Comparison of ENCODE assay signal across 2 cellular contexts in the genomic region with DNA sequence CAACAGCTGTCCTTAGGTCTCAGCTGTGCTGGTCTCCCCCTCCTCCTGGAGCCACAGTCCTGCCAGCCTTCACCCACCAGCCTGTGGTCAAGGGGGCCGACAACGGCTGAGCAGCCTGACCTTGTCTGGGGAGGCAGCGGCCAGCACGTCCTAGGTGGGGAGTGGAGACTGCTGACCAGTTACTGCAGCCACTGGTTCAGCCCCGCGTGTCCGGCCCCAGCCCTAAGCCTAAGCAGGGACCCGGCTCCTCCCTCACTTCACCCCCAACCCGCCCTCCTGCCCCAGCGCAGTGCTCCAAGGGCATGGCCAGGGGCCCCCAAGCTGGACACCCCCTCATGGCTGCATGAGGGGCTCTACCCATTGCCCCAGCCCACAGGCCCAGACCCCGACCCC.
TF ChIP-seq lines count a peak whose summit lies in the region.

No MANE protein-coding gene starts in this region.

TF ChIP-seq in HCT116, 20 proteins besides CTCF, POLR2A, EP300 and RAD21:
- TF ChIP-seq, protein P1, sequence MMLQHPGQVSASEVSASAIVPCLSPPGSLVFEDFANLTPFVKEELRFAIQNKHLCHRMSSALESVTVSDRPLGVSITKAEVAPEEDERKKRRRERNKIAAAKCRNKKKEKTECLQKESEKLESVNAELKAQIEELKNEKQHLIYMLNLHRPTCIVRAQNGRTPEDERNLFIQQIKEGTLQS (IDR thresholded peaks at IDR 0.05): no peak
- TF ChIP-seq YY1 (IDR thresholded peaks at IDR 0.05; ENCODE audit: extremely low read depth, insufficient replicate concordance, low read depth, low read length) (no peak), ZFX (IDR thresholded peaks at IDR 0.05) (no peak), POLR2AphosphoS5 (IDR thresholded peaks at IDR 0.05; ENCODE audit: low read depth, low read length) (no peak), SP1 (IDR thresholded peaks at IDR 0.05; ENCODE audit: low read depth) (no peak), CEBPB (IDR thresholded peaks at IDR 0.05; ENCODE audit: low read depth) (no peak), EZH2 (IDR thresholded peaks at IDR 0.05) (no peak), SIN3A (IDR thresholded peaks at IDR 0.05; ENCODE audit: low read depth) (no peak), ZNF274 (IDR thresholded peaks at IDR 0.05; ENCODE audit: low read depth, low read length) (no peak), CBX3 (IDR thresholded peaks at IDR 0.05; ENCODE audit: low read depth) (no peak), EGR1 (IDR thresholded peaks at IDR 0.05; ENCODE audit: low read depth) (no peak), JUND (IDR thresholded peaks at IDR 0.05) (no peak), FOSL1 (IDR thresholded peaks at IDR 0.05; ENCODE audit: low read depth) (no peak), ELF1 (IDR thresholded peaks at IDR 0.05; ENCODE audit: borderline replicate concordance, low read depth) (no peak), SRF (IDR thresholded peaks at IDR 0.05; ENCODE audit: low read depth) (no peak)
- TF ChIP-seq, protein P2, sequence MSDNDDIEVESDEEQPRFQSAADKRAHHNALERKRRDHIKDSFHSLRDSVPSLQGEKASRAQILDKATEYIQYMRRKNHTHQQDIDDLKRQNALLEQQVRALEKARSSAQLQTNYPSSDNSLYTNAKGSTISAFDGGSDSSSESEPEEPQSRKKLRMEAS (IDR thresholded peaks at IDR 0.05): no peak
- TF ChIP-seq, protein P3, sequence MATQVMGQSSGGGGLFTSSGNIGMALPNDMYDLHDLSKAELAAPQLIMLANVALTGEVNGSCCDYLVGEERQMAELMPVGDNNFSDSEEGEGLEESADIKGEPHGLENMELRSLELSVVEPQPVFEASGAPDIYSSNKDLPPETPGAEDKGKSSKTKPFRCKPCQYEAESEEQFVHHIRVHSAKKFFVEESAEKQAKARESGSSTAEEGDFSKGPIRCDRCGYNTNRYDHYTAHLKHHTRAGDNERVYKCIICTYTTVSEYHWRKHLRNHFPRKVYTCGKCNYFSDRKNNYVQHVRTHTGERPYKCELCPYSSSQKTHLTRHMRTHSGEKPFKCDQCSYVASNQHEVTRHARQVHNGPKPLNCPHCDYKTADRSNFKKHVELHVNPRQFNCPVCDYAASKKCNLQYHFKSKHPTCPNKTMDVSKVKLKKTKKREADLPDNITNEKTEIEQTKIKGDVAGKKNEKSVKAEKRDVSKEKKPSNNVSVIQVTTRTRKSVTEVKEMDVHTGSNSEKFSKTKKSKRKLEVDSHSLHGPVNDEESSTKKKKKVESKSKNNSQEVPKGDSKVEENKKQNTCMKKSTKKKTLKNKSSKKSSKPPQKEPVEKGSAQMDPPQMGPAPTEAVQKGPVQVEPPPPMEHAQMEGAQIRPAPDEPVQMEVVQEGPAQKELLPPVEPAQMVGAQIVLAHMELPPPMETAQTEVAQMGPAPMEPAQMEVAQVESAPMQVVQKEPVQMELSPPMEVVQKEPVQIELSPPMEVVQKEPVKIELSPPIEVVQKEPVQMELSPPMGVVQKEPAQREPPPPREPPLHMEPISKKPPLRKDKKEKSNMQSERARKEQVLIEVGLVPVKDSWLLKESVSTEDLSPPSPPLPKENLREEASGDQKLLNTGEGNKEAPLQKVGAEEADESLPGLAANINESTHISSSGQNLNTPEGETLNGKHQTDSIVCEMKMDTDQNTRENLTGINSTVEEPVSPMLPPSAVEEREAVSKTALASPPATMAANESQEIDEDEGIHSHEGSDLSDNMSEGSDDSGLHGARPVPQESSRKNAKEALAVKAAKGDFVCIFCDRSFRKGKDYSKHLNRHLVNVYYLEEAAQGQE (IDR thresholded peaks at IDR 0.05; ENCODE audit: low read depth): no peak
- TF ChIP-seq, protein P4, sequence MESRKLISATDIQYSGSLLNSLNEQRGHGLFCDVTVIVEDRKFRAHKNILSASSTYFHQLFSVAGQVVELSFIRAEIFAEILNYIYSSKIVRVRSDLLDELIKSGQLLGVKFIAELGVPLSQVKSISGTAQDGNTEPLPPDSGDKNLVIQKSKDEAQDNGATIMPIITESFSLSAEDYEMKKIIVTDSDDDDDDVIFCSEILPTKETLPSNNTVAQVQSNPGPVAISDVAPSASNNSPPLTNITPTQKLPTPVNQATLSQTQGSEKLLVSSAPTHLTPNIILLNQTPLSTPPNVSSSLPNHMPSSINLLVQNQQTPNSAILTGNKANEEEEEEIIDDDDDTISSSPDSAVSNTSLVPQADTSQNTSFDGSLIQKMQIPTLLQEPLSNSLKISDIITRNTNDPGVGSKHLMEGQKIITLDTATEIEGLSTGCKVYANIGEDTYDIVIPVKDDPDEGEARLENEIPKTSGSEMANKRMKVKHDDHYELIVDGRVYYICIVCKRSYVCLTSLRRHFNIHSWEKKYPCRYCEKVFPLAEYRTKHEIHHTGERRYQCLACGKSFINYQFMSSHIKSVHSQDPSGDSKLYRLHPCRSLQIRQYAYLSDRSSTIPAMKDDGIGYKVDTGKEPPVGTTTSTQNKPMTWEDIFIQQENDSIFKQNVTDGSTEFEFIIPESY (IDR thresholded peaks at IDR 0.05; ENCODE audit: extremely low read depth, insufficient replicate concordance, low read length): no peak

TF ChIP-seq in GM12878, 131 proteins besides CTCF, POLR2A, EP300 and RAD21 (continued from another document):
- TF ChIP-seq RB1 (IDR thresholded peaks at IDR 0.05; ENCODE audit: borderline replicate concordance) (no peak), HDAC2 (IDR thresholded peaks at IDR 0.05) (no peak), ETV6 (conservative IDR thresholded peaks at IDR 0.05 in 1 of 2, IDR thresholded peaks at IDR 0.05 in 1 of 2; ENCODE audit: borderline replicate concordance in 1 of 2, low read depth in 1 of 2) (no peak), EZH2 (IDR thresholded peaks at IDR 0.05; ENCODE audit: borderline replicate concordance, control insufficient read depth, low read depth, low read length) (no peak), ESRRA (IDR thresholded peaks at IDR 0.05; ENCODE audit: low read length) (no peak), IRF4 (IDR thresholded peaks at IDR 0.05; ENCODE audit: low read depth, low read length) (no peak), JUND (IDR thresholded peaks at IDR 0.05; ENCODE audit: low read depth, low read length) (no peak), KDM1A (IDR thresholded peaks at IDR 0.05; ENCODE audit: borderline replicate concordance) (no peak), SPI1 (IDR thresholded peaks at IDR 0.05; ENCODE audit: borderline replicate concordance, insufficient read depth, low read depth, low read length) (no peak), ATF7 (IDR thresholded peaks at IDR 0.05; ENCODE audit: low read depth) (no peak), STAT1 (conservative IDR thresholded peaks at IDR 0.05) (no peak), NBN (IDR thresholded peaks at IDR 0.05) (no peak), MEF2A (IDR thresholded peaks at IDR 0.05; ENCODE audit: insufficient read depth, low read depth, low read length) (no peak)
- TF ChIP-seq, protein P5, sequence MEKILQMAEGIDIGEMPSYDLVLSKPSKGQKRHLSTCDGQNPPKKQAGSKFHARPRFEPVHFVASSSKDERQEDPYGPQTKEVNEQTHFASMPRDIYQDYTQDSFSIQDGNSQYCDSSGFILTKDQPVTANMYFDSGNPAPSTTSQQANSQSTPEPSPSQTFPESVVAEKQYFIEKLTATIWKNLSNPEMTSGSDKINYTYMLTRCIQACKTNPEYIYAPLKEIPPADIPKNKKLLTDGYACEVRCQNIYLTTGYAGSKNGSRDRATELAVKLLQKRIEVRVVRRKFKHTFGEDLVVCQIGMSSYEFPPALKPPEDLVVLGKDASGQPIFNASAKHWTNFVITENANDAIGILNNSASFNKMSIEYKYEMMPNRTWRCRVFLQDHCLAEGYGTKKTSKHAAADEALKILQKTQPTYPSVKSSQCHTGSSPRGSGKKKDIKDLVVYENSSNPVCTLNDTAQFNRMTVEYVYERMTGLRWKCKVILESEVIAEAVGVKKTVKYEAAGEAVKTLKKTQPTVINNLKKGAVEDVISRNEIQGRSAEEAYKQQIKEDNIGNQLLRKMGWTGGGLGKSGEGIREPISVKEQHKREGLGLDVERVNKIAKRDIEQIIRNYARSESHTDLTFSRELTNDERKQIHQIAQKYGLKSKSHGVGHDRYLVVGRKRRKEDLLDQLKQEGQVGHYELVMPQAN (conservative IDR thresholded peaks at IDR 0.05): no peak
- TF ChIP-seq, protein P6, sequence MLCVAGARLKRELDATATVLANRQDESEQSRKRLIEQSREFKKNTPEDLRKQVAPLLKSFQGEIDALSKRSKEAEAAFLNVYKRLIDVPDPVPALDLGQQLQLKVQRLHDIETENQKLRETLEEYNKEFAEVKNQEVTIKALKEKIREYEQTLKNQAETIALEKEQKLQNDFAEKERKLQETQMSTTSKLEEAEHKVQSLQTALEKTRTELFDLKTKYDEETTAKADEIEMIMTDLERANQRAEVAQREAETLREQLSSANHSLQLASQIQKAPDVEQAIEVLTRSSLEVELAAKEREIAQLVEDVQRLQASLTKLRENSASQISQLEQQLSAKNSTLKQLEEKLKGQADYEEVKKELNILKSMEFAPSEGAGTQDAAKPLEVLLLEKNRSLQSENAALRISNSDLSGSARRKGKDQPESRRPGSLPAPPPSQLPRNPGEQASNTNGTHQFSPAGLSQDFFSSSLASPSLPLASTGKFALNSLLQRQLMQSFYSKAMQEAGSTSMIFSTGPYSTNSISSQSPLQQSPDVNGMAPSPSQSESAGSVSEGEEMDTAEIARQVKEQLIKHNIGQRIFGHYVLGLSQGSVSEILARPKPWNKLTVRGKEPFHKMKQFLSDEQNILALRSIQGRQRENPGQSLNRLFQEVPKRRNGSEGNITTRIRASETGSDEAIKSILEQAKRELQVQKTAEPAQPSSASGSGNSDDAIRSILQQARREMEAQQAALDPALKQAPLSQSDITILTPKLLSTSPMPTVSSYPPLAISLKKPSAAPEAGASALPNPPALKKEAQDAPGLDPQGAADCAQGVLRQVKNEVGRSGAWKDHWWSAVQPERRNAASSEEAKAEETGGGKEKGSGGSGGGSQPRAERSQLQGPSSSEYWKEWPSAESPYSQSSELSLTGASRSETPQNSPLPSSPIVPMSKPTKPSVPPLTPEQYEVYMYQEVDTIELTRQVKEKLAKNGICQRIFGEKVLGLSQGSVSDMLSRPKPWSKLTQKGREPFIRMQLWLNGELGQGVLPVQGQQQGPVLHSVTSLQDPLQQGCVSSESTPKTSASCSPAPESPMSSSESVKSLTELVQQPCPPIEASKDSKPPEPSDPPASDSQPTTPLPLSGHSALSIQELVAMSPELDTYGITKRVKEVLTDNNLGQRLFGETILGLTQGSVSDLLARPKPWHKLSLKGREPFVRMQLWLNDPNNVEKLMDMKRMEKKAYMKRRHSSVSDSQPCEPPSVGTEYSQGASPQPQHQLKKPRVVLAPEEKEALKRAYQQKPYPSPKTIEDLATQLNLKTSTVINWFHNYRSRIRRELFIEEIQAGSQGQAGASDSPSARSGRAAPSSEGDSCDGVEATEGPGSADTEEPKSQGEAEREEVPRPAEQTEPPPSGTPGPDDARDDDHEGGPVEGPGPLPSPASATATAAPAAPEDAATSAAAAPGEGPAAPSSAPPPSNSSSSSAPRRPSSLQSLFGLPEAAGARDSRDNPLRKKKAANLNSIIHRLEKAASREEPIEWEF (IDR thresholded peaks at IDR 0.05; ENCODE audit: insufficient replicate concordance, low read depth, low read length): no peak
- TF ChIP-seq, protein P2 (IDR thresholded peaks at IDR 0.05; ENCODE audit: low read depth, low read length): no peak
- TF ChIP-seq, protein P7, sequence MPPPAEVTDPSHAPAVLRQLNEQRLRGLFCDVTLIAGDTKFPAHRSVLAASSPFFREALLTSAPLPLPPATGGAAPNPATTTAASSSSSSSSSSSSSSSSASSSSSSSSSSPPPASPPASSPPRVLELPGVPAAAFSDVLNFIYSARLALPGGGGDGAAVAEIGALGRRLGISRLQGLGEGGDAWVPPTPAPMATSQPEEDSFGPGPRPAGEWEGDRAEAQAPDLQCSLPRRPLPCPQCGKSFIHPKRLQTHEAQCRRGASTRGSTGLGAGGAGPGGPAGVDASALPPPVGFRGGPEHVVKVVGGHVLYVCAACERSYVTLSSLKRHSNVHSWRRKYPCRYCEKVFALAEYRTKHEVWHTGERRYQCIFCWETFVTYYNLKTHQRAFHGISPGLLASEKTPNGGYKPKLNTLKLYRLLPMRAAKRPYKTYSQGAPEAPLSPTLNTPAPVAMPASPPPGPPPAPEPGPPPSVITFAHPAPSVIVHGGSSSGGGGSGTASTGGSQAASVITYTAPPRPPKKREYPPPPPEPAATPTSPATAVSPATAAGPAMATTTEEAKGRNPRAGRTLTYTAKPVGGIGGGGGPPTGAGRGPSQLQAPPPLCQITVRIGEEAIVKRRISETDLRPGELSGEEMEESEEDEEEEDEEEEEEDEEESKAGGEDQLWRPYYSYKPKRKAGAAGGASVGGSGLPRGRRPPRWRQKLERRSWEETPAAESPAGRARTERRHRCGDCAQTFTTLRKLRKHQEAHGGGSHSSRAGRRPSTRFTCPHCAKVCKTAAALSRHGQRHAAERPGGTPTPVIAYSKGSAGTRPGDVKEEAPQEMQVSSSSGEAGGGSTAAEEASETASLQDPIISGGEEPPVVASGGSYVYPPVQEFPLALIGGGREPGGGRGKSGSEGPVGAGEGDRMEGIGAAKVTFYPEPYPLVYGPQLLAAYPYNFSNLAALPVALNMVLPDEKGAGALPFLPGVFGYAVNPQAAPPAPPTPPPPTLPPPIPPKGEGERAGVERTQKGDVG (CRISPR knock-in tag; IDR thresholded peaks at IDR 0.05): no peak
- TF ChIP-seq, protein P8, sequence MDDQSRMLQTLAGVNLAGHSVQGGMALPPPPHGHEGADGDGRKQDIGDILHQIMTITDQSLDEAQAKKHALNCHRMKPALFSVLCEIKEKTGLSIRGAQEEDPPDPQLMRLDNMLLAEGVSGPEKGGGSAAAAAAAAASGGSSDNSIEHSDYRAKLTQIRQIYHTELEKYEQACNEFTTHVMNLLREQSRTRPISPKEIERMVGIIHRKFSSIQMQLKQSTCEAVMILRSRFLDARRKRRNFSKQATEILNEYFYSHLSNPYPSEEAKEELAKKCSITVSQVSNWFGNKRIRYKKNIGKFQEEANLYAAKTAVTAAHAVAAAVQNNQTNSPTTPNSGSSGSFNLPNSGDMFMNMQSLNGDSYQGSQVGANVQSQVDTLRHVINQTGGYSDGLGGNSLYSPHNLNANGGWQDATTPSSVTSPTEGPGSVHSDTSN (IDR thresholded peaks at IDR 0.05; ENCODE audit: insufficient replicate concordance, low read depth, low read length): no peak
